In the genomic region with DNA sequence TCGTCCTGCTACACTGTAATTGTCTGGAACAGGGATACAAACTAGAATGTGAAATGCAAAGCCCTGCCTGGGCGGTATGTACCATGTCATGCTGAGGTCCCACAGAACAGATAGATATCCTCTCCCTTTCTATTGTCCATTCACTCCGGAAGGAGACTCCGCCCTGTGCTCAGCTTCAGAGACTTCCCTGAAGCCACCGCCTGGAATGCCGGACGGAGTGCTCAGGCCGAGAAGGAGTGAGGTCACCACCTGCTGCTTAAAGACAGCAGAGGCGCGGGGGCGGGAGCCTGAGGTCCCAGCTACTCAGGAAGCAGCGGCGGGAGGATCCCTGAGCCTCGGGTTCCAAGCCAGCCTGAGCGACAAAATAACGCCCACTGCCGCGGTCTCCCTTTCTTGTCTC, we compare ENCODE assay signal across 8 cellular contexts. TPM values are rescaled to one million over a fixed set of nuclear protein-coding genes. Genes with fewer than 3 reads are reported as not detected.
A peak's percentile ranks its signal among the peaks of the same experiment; 100 is the strongest.
DNase-seq lines count a peak whose midpoint lies in the region; ATAC-seq and TF ChIP-seq lines count a peak whose summit lies in the region.

No MANE protein-coding gene starts in this region.

- peak overlapping the region in 1 of 2 donors; percentile 35 for H3K27ac Mint-ChIP-seq in effector memory CD8-positive, alpha-beta T cell

- H3K27ac ChIP-seq in Peyer's patch (peak overlapping the region; percentile 61 to 84 (median 82)), mesodermal cell (ENCODE audit: low read depth, low read length, severe bottlenecking) (peak overlapping the region; percentile 91), upper lobe of left lung (peak overlapping the region; percentile 89 to 95 (median 90)), foreskin keratinocyte (no peak overlapping the region)

- no peaks in the 10 kb centered on the region for H3K27me3 ChIP-seq in Peyer's patch
- no peaks in the 10 kb centered on the region for H3K27me3 ChIP-seq in upper lobe of left lung
- H3K27me3 ChIP-seq in foreskin keratinocyte: no peaks in the 10 kb centered on the region

- H3K36me3 ChIP-seq in Peyer's patch (peaks cover 0 to 12% (median 0%) of the 10 kb centered on the region in 3 donors), mesodermal cell (ENCODE audit: control insufficient read depth, insufficient read depth, low read length) (peaks cover 15% of the 10 kb centered on the region), upper lobe of left lung (no peaks in the 10 kb centered on the region)

- no peak for TF ChIP-seq POLR2A in Peyer's patch (IDR thresholded peaks at IDR 0.05)
- peak in 1 of 4 donors; percentile 19 for TF ChIP-seq POLR2A in upper lobe of left lung (IDR thresholded peaks at IDR 0.05)

- WGBS in mesodermal cell (ENCODE audit: insufficient coverage in 2 of 2), 2 experiments: 11 to 24% methylated on average over 11 of the region's 18 CpGs
- WGBS in upper lobe of left lung, 2 donors: 36 to 54% methylated on average over 15 to 18 of the region's 18 CpGs

- ATAC-seq in effector memory CD8-positive, alpha-beta T cell (replicated peaks): no peak
- peak; percentile 67 to 77 for ATAC-seq in upper lobe of left lung (ENCODE audit: low FRiP score in 2 of 2)
- ATAC-seq in foreskin keratinocyte: no peak

- peak overlapping the region; percentile 81 to 85 for H3K4me3 Mint-ChIP-seq in effector memory CD8-positive, alpha-beta T cell

- H3K9me3 ChIP-seq in Peyer's patch: peaks cover 0 to 4% (median 0%) of the 10 kb centered on the region in 4 donors
- peaks cover 16% of the 10 kb centered on the region for H3K9me3 ChIP-seq in mesodermal cell (ENCODE audit: control insufficient read depth, low read length)
- H3K9me3 ChIP-seq in upper lobe of left lung: no peaks in the 10 kb centered on the region

- H3K4me1 Mint-ChIP-seq in effector memory CD8-positive, alpha-beta T cell (ENCODE audit: low read depth in 2 of 2): peaks cover 19 to 21% of the 10 kb centered on the region in 2 donors

- H3K4me3 ChIP-seq in Peyer's patch (no peak overlapping the region), mesodermal cell (ENCODE audit: extremely low read depth, insufficient read depth, low read length, poor library complexity, severe bottlenecking) (no peak overlapping the region), upper lobe of left lung (peak overlapping the region in 3 of 4 donors; percentile 67 to 81 (median 77))

- no peaks in the 10 kb centered on the region for H3K9me3 Mint-ChIP-seq in effector memory CD8-positive, alpha-beta T cell

- H3K27me3 Mint-ChIP-seq in effector memory CD8-positive, alpha-beta T cell: no peaks in the 10 kb centered on the region

- TF ChIP-seq CTCF in Peyer's patch (IDR thresholded peaks at IDR 0.05): no peak
- TF ChIP-seq CTCF in upper lobe of left lung (IDR thresholded peaks at IDR 0.05): no peak
- no peak for TF ChIP-seq CTCF in foreskin keratinocyte (conservative IDR thresholded peaks at IDR 0.05)

- DNase-seq in COLO668 (lab: John Stamatoyannopoulos, UW; ENCODE audit: unreplicated experiment): peak; percentile 59
- peak in 1 of 3 donors; percentile 50 for DNase-seq in Peyer's patch
- DNase-seq in effector memory CD8-positive, alpha-beta T cell: no peak
- peak; percentile 70 to 89 for DNase-seq in upper lobe of left lung
- no peak for DNase-seq in foreskin keratinocyte
- DNase-seq in HCEC 1CT: no peak
- DNase-seq in central memory CD4-positive, alpha-beta T cell: no peak

- H3K36me3 Mint-ChIP-seq in effector memory CD8-positive, alpha-beta T cell (ENCODE audit: insufficient read depth): peaks cover 11% of the 10 kb centered on the region

- peaks cover 0 to 12% (median 0%) of the 10 kb centered on the region in 4 donors for H3K4me1 ChIP-seq in Peyer's patch
- H3K4me1 ChIP-seq in mesodermal cell (ENCODE audit: control insufficient read depth, insufficient read depth, low read length, poor library complexity, severe bottlenecking): peaks cover 13% of the 10 kb centered on the region
- H3K4me1 ChIP-seq in upper lobe of left lung: peaks cover 7 to 29% (median 13%) of the 10 kb centered on the region in 4 donors
- no peaks in the 10 kb centered on the region for H3K4me1 ChIP-seq in foreskin keratinocyte

- TF ChIP-seq EP300 in upper lobe of left lung (IDR thresholded peaks at IDR 0.05): peak in 2 of 4 donors; percentile 35 to 64

RNA-seq across cellular contexts. Expression of a gene that starts 0.9 kb away (rescaled TPM):
- total RNA-seq in Peyer's patch: 10 to 100 TPM; 14.5 to 19.0 (median 16.3) TPM
- 15.5 TPM for polyA plus RNA-seq in mesodermal cell (2013, experiment 1 of 2)
- polyA plus RNA-seq in mesodermal cell (2013, experiment 2 of 2): 18.1 TPM
- 10 to 100 TPM in 5 of 6 donors, 1 to 10 TPM in 1; 9.0 to 44.0 (median 20.1) TPM for total RNA-seq in upper lobe of left lung
- total RNA-seq in foreskin keratinocyte: 6.5 and 6.9 TPM in 2 replicates
- 0.85 and 1.2 TPM in 2 replicates for polyA plus RNA-seq in foreskin keratinocyte

RNA-seq across cellular contexts. Expression of a gene that starts 50.9 kb away (rescaled TPM):
- total RNA-seq in Peyer's patch: 10 to 100 TPM; 28.1 to 59.3 (median 42.8) TPM
- 4.8 TPM for polyA plus RNA-seq in mesodermal cell (2013, experiment 1 of 2)
- polyA plus RNA-seq in mesodermal cell (2013, experiment 2 of 2): 5.4 TPM
- 10 to 100 TPM in 5 of 6 donors, 1 to 10 TPM in 1; 9.4 to 68.1 (median 11.1) TPM for total RNA-seq in upper lobe of left lung
- total RNA-seq in foreskin keratinocyte: 6.1 and 11.1 TPM in 2 replicates
- 2.3 and 4.6 TPM in 2 replicates for polyA plus RNA-seq in foreskin keratinocyte

Comparison
In these comparisons a context has a peak if more than half of its experiments do, and no peak if none do; other contexts are left out.
1. DNase-seq: peak in COLO668 (single experiment) and upper lobe of left lung (2 of 2); none in effector memory CD8-positive, alpha-beta T cell (0 of 3), foreskin keratinocyte (0 of 2), HCEC 1CT (single experiment) and central memory CD4-positive, alpha-beta T cell (single experiment).
2. H3K4me3 ChIP-seq: peak in upper lobe of left lung (3 of 4); none in Peyer's patch (0 of 4) and mesodermal cell (single experiment).
3. ATAC-seq: peak in upper lobe of left lung (2 of 2); none in effector memory CD8-positive, alpha-beta T cell (single experiment) and foreskin keratinocyte (single experiment).